1 cellular context compared by ENCODE assay signal in genomic region chr7:143882020-143882610, GRCh38.
TF ChIP-seq lines count a peak whose summit lies in the region.

No MANE protein-coding gene starts in this region.

TF ChIP-seq in HepG2, 621 proteins besides CTCF, POLR2A, EP300 and RAD21 (continued from another document and continues in another):
- TF ChIP-seq FOXA3 (CRISPR knock-in tag; IDR thresholded peaks at IDR 0.05) (peak; percentile 24; the same call in 1 of the 2 replicates), HMGXB3 (CRISPR knock-in tag; IDR thresholded peaks at IDR 0.05; ENCODE audit: borderline replicate concordance) (0 out of 2 replicates have a peak, but pooled peaks have one; percentile 16), ZNF614 (CRISPR knock-in tag; IDR thresholded peaks at IDR 0.05; ENCODE audit: borderline replicate concordance) (peak; percentile 52; the same call in 1 of the 2 replicates), MED1 (CRISPR knock-in tag; IDR thresholded peaks at IDR 0.05) (peak; percentile 41), ZKSCAN8 (CRISPR knock-in tag; IDR thresholded peaks at IDR 0.05; ENCODE audit: borderline replicate concordance) (0 out of 2 replicates have a peak, but pooled peaks have one; percentile 21), ZNF253 (CRISPR knock-in tag; IDR thresholded peaks at IDR 0.05; ENCODE audit: borderline replicate concordance) (no peak), FOXK2 (IDR thresholded peaks at IDR 0.05) (peak; percentile 31; the same call in 1 of the 2 replicates), CEBPB (IDR thresholded peaks at IDR 0.05; ENCODE audit: borderline replicate concordance, low read depth, low read length) (no peak), FOXC1 (CRISPR knock-in tag; IDR thresholded peaks at IDR 0.05; ENCODE audit: borderline replicate concordance) (no peak), SOX5 (CRISPR knock-in tag; IDR thresholded peaks at IDR 0.05; ENCODE audit: borderline replicate concordance) (peak; percentile 44; the same call in 1 of the 2 replicates), HNF4G (IDR thresholded peaks at IDR 0.05; ENCODE audit: borderline replicate concordance, low read depth, low read length) (peak; percentile 82), HNF4G (CRISPR knock-in tag; IDR thresholded peaks at IDR 0.05; ENCODE audit: borderline replicate concordance, low read depth) (peak; percentile 87), ZNF709 (CRISPR knock-in tag; IDR thresholded peaks at IDR 0.05) (peak; percentile 54; the same call in 1 of the 2 replicates), HOMEZ (CRISPR knock-in tag; IDR thresholded peaks at IDR 0.05; ENCODE audit: low read depth) (peak; percentile 58; the same call in 1 of the 2 replicates), ZNF792 (CRISPR knock-in tag; IDR thresholded peaks at IDR 0.05) (peak; percentile 76; the same call in 1 of the 2 replicates), ZNF747 (CRISPR knock-in tag; IDR thresholded peaks at IDR 0.05; ENCODE audit: borderline replicate concordance) (peak; percentile 78), ZSCAN31 (CRISPR knock-in tag; IDR thresholded peaks at IDR 0.05; ENCODE audit: low read depth) (0 out of 2 replicates have a peak, but pooled peaks have one; percentile 25), ZNF83 (CRISPR knock-in tag; IDR thresholded peaks at IDR 0.05; ENCODE audit: borderline replicate concordance) (no peak), BATF2 (CRISPR knock-in tag; IDR thresholded peaks at IDR 0.05) (no peak), CHD2 (IDR thresholded peaks at IDR 0.05; ENCODE audit: low read depth, low read length) (0 out of 2 replicates have a peak, but pooled peaks have one; percentile 24), MTERF4 (CRISPR knock-in tag; IDR thresholded peaks at IDR 0.05) (0 out of 2 replicates have a peak, but pooled peaks have one; percentile 24), JARID2 (CRISPR knock-in tag; IDR thresholded peaks at IDR 0.05; ENCODE audit: insufficient replicate concordance) (no peak), HOXA9 (CRISPR knock-in tag; IDR thresholded peaks at IDR 0.05; ENCODE audit: borderline replicate concordance) (no peak), ARID5B (CRISPR knock-in tag; IDR thresholded peaks at IDR 0.05) (peak; percentile 76), RBM39 (IDR thresholded peaks at IDR 0.05; ENCODE audit: low read depth, low read length, poor library complexity, severe bottlenecking) (peak; percentile 42), ELF4 (CRISPR knock-in tag; IDR thresholded peaks at IDR 0.05; ENCODE audit: borderline replicate concordance) (0 out of 2 replicates have a peak, but pooled peaks have one; percentile 25), MNT (IDR thresholded peaks at IDR 0.05) (no peak), ZBTB40 (IDR thresholded peaks at IDR 0.05) (no peak), ZBTB40 (CRISPR knock-in tag; IDR thresholded peaks at IDR 0.05) (peak; percentile 67), TFDP2 (CRISPR knock-in tag; IDR thresholded peaks at IDR 0.05) (0 out of 2 replicates have a peak, but pooled peaks have one; percentile 8)
